Comparison of ENCODE assay signal across 7 cellular contexts in the genomic region with DNA sequence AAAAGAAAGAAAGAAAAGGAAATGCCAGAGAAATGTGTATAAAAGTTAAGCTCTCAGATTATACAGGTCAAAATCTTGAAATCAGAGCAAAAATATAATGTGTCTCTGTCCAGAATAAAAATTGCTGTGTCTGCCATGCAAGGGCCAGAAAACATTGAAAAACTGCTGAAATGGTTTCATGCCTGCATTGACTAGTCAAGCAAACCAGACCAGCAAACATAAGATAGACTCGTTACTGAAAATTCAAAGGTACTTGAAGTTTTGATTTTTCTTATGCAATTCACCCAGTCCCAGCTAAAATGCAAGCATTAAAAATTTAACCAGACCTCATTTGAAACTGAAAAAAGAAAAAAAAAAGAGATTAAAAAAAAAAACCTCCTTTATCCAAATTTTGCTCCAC. TPM values are rescaled to one million over a fixed set of nuclear protein-coding genes. Genes with fewer than 3 reads are reported as not detected.
"Had no signal": no experiment of that assay in that cellular context is flagged by ENCODE, and none has a peak within 500 bp of the region (broad histone marks: within the 10 kb centered on the region; RNA-seq: fewer than 3 reads in every experiment).

No MANE protein-coding gene starts in this region.

- FAIRE-seq: HepG2, HTR-8/SVneo, K562 had no signal

- DNase-seq: IMR-90, KBM-7, KG1 had no signal

- ATAC-seq: HepG2, K562 had no signal

RNA-seq across cellular contexts. Expression of a gene that starts 37.2 kb away (rescaled TPM):
- total RNA-seq: HepG2, HT-29, IMR-90 had no signal
